In the genomic region with DNA sequence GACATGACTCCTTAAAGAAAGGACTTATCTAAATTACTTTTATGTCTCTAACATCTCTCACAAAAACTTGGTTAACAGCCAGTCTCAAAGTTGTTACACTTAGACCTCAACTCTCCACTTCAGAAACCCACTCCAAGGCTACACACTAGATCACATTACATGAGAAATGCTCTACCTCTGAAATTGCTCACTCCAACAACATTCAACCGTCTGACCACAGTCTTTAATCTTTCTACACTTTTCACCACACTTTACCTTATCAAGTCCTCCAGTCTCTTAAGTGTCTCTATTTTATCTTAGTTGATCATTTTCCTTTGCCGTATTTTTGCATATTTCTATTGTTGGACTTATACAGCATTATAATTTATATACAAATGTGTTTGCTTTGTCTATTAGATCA, we compare ENCODE assay signal across 15 cellular contexts. TPM values are rescaled to one million over a fixed set of nuclear protein-coding genes. Genes with fewer than 3 reads are reported as not detected.
DNase-seq lines count a peak whose midpoint lies in the region; ATAC-seq and TF ChIP-seq lines count a peak whose summit lies in the region.
"Had no signal": no experiment of that assay in that cellular context is flagged by ENCODE, and none has a peak within 500 bp of the region (broad histone marks: within the 10 kb centered on the region; RNA-seq: fewer than 3 reads in every experiment).

No MANE protein-coding gene starts in this region.

- H3K27ac ChIP-seq in cardiac muscle cell, result peak overlapping the region; percentile 65
- H3K27ac ChIP-seq in mesenchymal stem cell (ENCODE audit: low read length, poor library complexity, severe bottlenecking), result no peak overlapping the region
- H3K27ac ChIP-seq in sigmoid colon, result no peak overlapping the region
- H3K27ac ChIP-seq: brain microvascular endothelial cell had no signal

- H2BK120ac ChIP-seq in mesenchymal stem cell (ENCODE audit: low read depth, low read length), result no peak overlapping the region

- no peak overlapping the region for H2AFZ ChIP-seq in mesenchymal stem cell (ENCODE audit: low read depth, low read length)

- no peak overlapping the region for H2BK5ac ChIP-seq in mesenchymal stem cell (ENCODE audit: low read depth, low read length, poor library complexity, severe bottlenecking)

- intact Hi-C loops in cardiac septum (cut with DNase I), result loop anchor here (10.0 kb wide), 1 partner anchor 107 kb away; a partner anchor contains a TSS
- intact Hi-C loops in sigmoid colon (cut with DNase I), result loop anchor here (10.0 kb wide), 1 partner anchor 1213 kb away; a partner anchor contains a TSS

- H3K4me3 Mint-ChIP-seq in T-helper 17 cell, result peak overlapping the region; percentile 15

- H3K4ac ChIP-seq in mesenchymal stem cell (ENCODE audit: low read depth in 1 of 2, low read length in 2 of 2), result no peak overlapping the region

- peaks cover 52% of the 10 kb centered on the region for H3K4me1 Mint-ChIP-seq in T-helper 17 cell

- H2BK15ac ChIP-seq in mesenchymal stem cell (ENCODE audit: low read depth, poor library complexity, severe bottlenecking), result no peak overlapping the region

- no peak overlapping the region for H3K23ac ChIP-seq in mesenchymal stem cell (ENCODE audit: low read length in 2 of 2)

- H3K36me3 Mint-ChIP-seq in T-helper 17 cell (ENCODE audit: low read depth), result peaks cover 2% of the 10 kb centered on the region

- peak; percentile 43 for ATAC-seq in T-helper 17 cell
- ATAC-seq in HG03439 (IDR thresholded peaks at IDR 0.05; ENCODE audit: unreplicated experiment), result no peak
- ATAC-seq in GM19452 (IDR thresholded peaks at IDR 0.05; ENCODE audit: unreplicated experiment), result no peak
- ATAC-seq: HCT116 had no signal

- H3K4me3 ChIP-seq in cardiac muscle cell, result no peak overlapping the region
- no peak overlapping the region for H3K4me3 ChIP-seq in mesenchymal stem cell (ENCODE audit: insufficient read depth in 1 of 2, low read depth in 1 of 2, low read length in 2 of 2)
- no peak overlapping the region for H3K4me3 ChIP-seq in sigmoid colon

- H3K4me2 ChIP-seq in mesenchymal stem cell (ENCODE audit: low read length, poor library complexity, severe bottlenecking), result no peak overlapping the region

- TF ChIP-seq CTCF in cardiac muscle cell (IDR thresholded peaks at IDR 0.05; ENCODE audit: low read depth, low read length) (no peak), sigmoid colon (IDR thresholded peaks at IDR 0.05) (no peak)

- H3K9ac ChIP-seq in mesenchymal stem cell (ENCODE audit: low read length), result no peak overlapping the region

- peak overlapping the region; percentile 97 for H3K27ac Mint-ChIP-seq in T-helper 17 cell

- H2BK12ac ChIP-seq in mesenchymal stem cell (ENCODE audit: low read length in 2 of 2), result no peak overlapping the region

- no peak for TF ChIP-seq POLR2A in sigmoid colon (IDR thresholded peaks at IDR 0.05)

- H3K36me3 ChIP-seq in cardiac muscle cell (no peaks in the 10 kb centered on the region), mesenchymal stem cell (ENCODE audit: control insufficient read depth in 1 of 2, insufficient read depth in 2 of 2, low read depth in 1 of 2, low read length in 2 of 2) (no peaks in the 10 kb centered on the region), sigmoid colon (peaks cover 0 to 6% (median 0%) of the 10 kb centered on the region in 4 donors)
- H3K36me3 ChIP-seq: brain microvascular endothelial cell had no signal

- H4K91ac ChIP-seq in mesenchymal stem cell (ENCODE audit: low read length), result no peak overlapping the region

- no peak overlapping the region for H3K18ac ChIP-seq in mesenchymal stem cell (ENCODE audit: low read depth in 1 of 2, low read length in 2 of 2)

- 89% methylated on average over 1 of the region's 2 CpGs for WGBS in mesenchymal stem cell
- 63 to 87% methylated on average over 2 of the region's 2 CpGs for WGBS in sigmoid colon, 2 donors

- H2AK5ac ChIP-seq in mesenchymal stem cell (ENCODE audit: low read length, severe bottlenecking), result no peak overlapping the region

- peaks cover 38% of the 10 kb centered on the region for H3K4me1 ChIP-seq in cardiac muscle cell (ENCODE audit: low read depth)
- H3K4me1 ChIP-seq in mesenchymal stem cell (ENCODE audit: control insufficient read depth, insufficient read depth, low read depth, low read length), result peaks cover 5% of the 10 kb centered on the region
- H3K4me1 ChIP-seq in sigmoid colon, result peaks cover 0 to 25% (median 13%) of the 10 kb centered on the region in 4 donors

- DNase-seq in cardiac muscle cell (ENCODE audit: low read depth in 1 of 2, low spot score in 1 of 2), result peak in 1 of 2 donors; percentile 56
- no peak for DNase-seq in cardiac septum (ENCODE audit: low spot score)
- no peak for DNase-seq in T-helper 17 cell
- DNase-seq in central memory CD4-positive, alpha-beta T cell, result peak; percentile 19
- no peak for DNase-seq in mesenchymal stem cell
- DNase-seq in sigmoid colon, result no peak
- DNase-seq: brain microvascular endothelial cell; NCI-H1105; stimulated activated CD4-positive, alpha-beta T cell treated with anti-CD3 and anti-CD28 coated beads, Interleukin-4, amount 100 ng/mL, for 4 hours had no signal

- H3K79me1 ChIP-seq in mesenchymal stem cell (replicated peaks; ENCODE audit: low read length, poor library complexity, severe bottlenecking), result peaks cover 11% of the 10 kb centered on the region

- H3K27me3 Mint-ChIP-seq in T-helper 17 cell, result no peaks in the 10 kb centered on the region

- H3K27me3 ChIP-seq in cardiac muscle cell (no peaks in the 10 kb centered on the region), mesenchymal stem cell (ENCODE audit: control insufficient read depth in 1 of 2, insufficient read depth in 1 of 2, low read length in 2 of 2) (no peaks in the 10 kb centered on the region), sigmoid colon (no peaks in the 10 kb centered on the region)
- H3K27me3 ChIP-seq: brain microvascular endothelial cell had no signal

- H3K9me3 ChIP-seq in cardiac muscle cell (ENCODE audit: low read depth), result no peaks in the 10 kb centered on the region
- no peaks in the 10 kb centered on the region for H3K9me3 ChIP-seq in T-helper 17 cell (ENCODE audit: control insufficient read depth, low read length, poor library complexity, severe bottlenecking)
- H3K9me3 ChIP-seq in mesenchymal stem cell (ENCODE audit: control insufficient read depth, low read length), result no peaks in the 10 kb centered on the region
- H3K9me3 ChIP-seq in sigmoid colon, result no peaks in the 10 kb centered on the region

- H3K14ac ChIP-seq in mesenchymal stem cell (ENCODE audit: low read length in 2 of 2), result no peak overlapping the region

- H4K8ac ChIP-seq in mesenchymal stem cell (ENCODE audit: low read length), result no peak overlapping the region

- TF ChIP-seq EP300 in sigmoid colon (IDR thresholded peaks at IDR 0.05), result no peak

RNA-seq across cellular contexts. Expression of a gene that starts 5.8 kb away (rescaled TPM):
- total RNA-seq in cardiac muscle cell (19.6 and 44.3 TPM in 2 replicates), cardiac septum (18.2 TPM), T-helper 17 cell (10 to 100 TPM; 57.9 to 69.2 TPM), sigmoid colon (10 to 100 TPM; 14.3 to 22.7 (median 20.0) TPM)
- polyA plus RNA-seq in cardiac muscle cell (12.0 and 24.4 TPM in 2 replicates), sigmoid colon (10 to 100 TPM in 1 of 3 donors, 1 to 10 TPM in 2; 1.4 to 10.1 (median 2.4) TPM)
- polyA plus RNA-seq in mesenchymal stem cell (2013, experiment 1 of 2), result 6.1 TPM
- polyA plus RNA-seq in mesenchymal stem cell (2013, experiment 2 of 2), result 5.1 TPM

RNA-seq across cellular contexts. Expression of a gene that starts 11.1 kb away (rescaled TPM):
- total RNA-seq in cardiac muscle cell, result 110 and 143 TPM in 2 replicates
- polyA plus RNA-seq in cardiac muscle cell, result 307 and 366 TPM in 2 replicates
- 96.9 TPM for total RNA-seq in cardiac septum
- 10 to 100 TPM; 40.8 to 52.8 TPM for total RNA-seq in T-helper 17 cell
- 571 TPM for polyA plus RNA-seq in mesenchymal stem cell (2013, experiment 1 of 2)
- polyA plus RNA-seq in mesenchymal stem cell (2013, experiment 2 of 2), result 586 TPM
- 100 to 1,000 TPM in 3 of 4 donors, 10 to 100 TPM in 1; 67.6 to 160 (median 118) TPM for total RNA-seq in sigmoid colon
- polyA plus RNA-seq in sigmoid colon, result 100 to 1,000 TPM; 245 to 532 (median 425) TPM

RNA-seq across cellular contexts. Expression of a gene that starts 11.3 kb away (rescaled TPM):
- total RNA-seq in cardiac muscle cell (0.15 TPM in 1 of 2 replicates, not detected in the other), cardiac septum (not detected), T-helper 17 cell (not detected), sigmoid colon (not detected)
- polyA plus RNA-seq in cardiac muscle cell (0.32 TPM in 1 of 2 replicates, not detected in the other), sigmoid colon (under 1 TPM in 1 of 3 donors, not detected in 2; 0.01 TPM)
- polyA plus RNA-seq in mesenchymal stem cell (2013, experiment 1 of 2), result not detected
- polyA plus RNA-seq in mesenchymal stem cell (2013, experiment 2 of 2), result not detected
- total RNA-seq: kidney epithelial cell, myocyte, renal cortical epithelial cell had no signal

RNA-seq across cellular contexts. Expression of a gene that starts 35.2 kb away (rescaled TPM):
- total RNA-seq in cardiac muscle cell, result 95.6 and 172 TPM in 2 replicates
- 162 and 285 TPM in 2 replicates for polyA plus RNA-seq in cardiac muscle cell
- 34.3 TPM for total RNA-seq in cardiac septum
- 10 to 100 TPM; 93.2 to 99.0 TPM for total RNA-seq in T-helper 17 cell
- 31.1 TPM for polyA plus RNA-seq in mesenchymal stem cell (2013, experiment 1 of 2)
- polyA plus RNA-seq in mesenchymal stem cell (2013, experiment 2 of 2), result 32.1 TPM
- 10 to 100 TPM in 3 of 4 donors, 1 to 10 TPM in 1; 9.6 to 25.2 (median 15.6) TPM for total RNA-seq in sigmoid colon
- polyA plus RNA-seq in sigmoid colon, result 100 to 1,000 TPM in 1 of 3 donors, 10 to 100 TPM in 2; 24.5 to 122 (median 26.4) TPM
